8 cellular contexts compared by ENCODE assay signal in the genomic region with DNA sequence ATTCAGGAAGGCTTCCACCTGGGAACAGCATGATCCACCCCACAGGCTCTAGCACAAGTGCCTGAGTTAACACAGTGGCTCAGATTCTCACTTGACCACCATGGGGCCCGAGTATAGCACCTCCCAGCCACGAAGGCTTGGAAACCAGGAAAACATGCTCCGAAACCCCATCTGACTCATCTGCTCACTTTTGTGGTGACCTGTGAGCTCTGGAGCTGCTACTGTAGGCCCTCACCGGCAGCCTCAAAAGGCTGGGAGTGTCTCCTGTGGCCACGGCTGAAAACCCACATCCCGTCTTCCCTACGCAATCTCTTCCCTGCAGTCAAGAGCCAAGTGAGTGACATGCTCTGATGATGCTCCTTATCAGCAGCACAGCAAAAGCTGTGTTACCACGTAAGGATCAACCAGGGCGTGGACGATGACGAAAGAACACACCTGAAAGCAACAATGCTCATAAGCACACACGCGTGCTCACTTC.
DNase-seq lines count a peak whose midpoint lies in the region; ATAC-seq and TF ChIP-seq lines count a peak whose summit lies in the region.

No MANE protein-coding gene starts in this region.

- no peaks in the 10 kb centered on the region for H3K27me3 Mint-ChIP-seq in activated T-cell treated with anti-CD3 and anti-CD28 coated beads, Interleukin-2, amount 50 U/mL, for 4 hours (ENCODE audit: low read depth)

- H3K4me1 ChIP-seq in lower lobe of right lung = peaks cover 51% of the 10 kb centered on the region

- ATAC-seq in activated T-cell treated with anti-CD3 and anti-CD28 coated beads, Interleukin-2, amount 50 U/mL, for 4 hours = peak; percentile 80 to 82
- peak; percentile 22 to 39 for ATAC-seq in lower lobe of right lung
- ATAC-seq in stimulated activated naive CD8-positive, alpha-beta T cell treated with anti-CD3 and anti-CD28 coated beads, Interleukin-15, Interleukin-2, amounts not matched to agents 100 U/mL and 50 U/mL, for 24 hours = peak; percentile 74

- H3K4me3 ChIP-seq in GM12875 (ENCODE audit: low read depth, low read length) = peak overlapping the region; percentile 29
- no peak overlapping the region for H3K4me3 ChIP-seq in lower lobe of right lung

- no peaks in the 10 kb centered on the region for H3K9me3 ChIP-seq in lower lobe of right lung

- peaks cover 58% of the 10 kb centered on the region for H3K4me1 Mint-ChIP-seq in activated T-cell treated with anti-CD3 and anti-CD28 coated beads, Interleukin-2, amount 50 U/mL, for 4 hours (ENCODE audit: low read depth)

- no peaks in the 10 kb centered on the region for H3K9me3 Mint-ChIP-seq in activated T-cell treated with anti-CD3 and anti-CD28 coated beads, Interleukin-2, amount 50 U/mL, for 4 hours

- intact Hi-C loops in lower lobe of right lung (cut with DNase I) = no loop called here

- DNase-seq in LHCN-M2 (ENCODE audit: low read depth) (peak; percentile 28), lower lobe of right lung (no peak), NCI-H524 treated with DMSO at 0.1 percent for 48 hours (lab: John Stamatoyannopoulos, UW) (no peak), GM19238 (ENCODE audit: insufficient read length, low spot score) (no peak), DMS114 treated with DMSO at 0.1 percent for 48 hours (lab: John Stamatoyannopoulos, UW; ENCODE audit: unreplicated experiment) (no peak)
- peak; percentile 63 for DNase-seq in activated T-cell treated with anti-CD3 and anti-CD28 coated beads, Interleukin-2, amount 50 U/mL, for 4 hours
- peak; percentile 76 for DNase-seq in stimulated activated naive CD8-positive, alpha-beta T cell treated with anti-CD3 and anti-CD28 coated beads, Interleukin-15, Interleukin-2, amounts not matched to agents 100 U/mL and 50 U/mL, for 24 hours

- H3K36me3 Mint-ChIP-seq in activated T-cell treated with anti-CD3 and anti-CD28 coated beads, Interleukin-2, amount 50 U/mL, for 4 hours (ENCODE audit: insufficient read depth) = peaks cover 9% of the 10 kb centered on the region

- no peaks in the 10 kb centered on the region for H3K27me3 ChIP-seq in lower lobe of right lung (ENCODE audit: low read depth)

- no peaks in the 10 kb centered on the region for H3K36me3 ChIP-seq in lower lobe of right lung

- H3K27ac ChIP-seq in lower lobe of right lung = peak overlapping the region; percentile 34

- H3K4me3 Mint-ChIP-seq in activated T-cell treated with anti-CD3 and anti-CD28 coated beads, Interleukin-2, amount 50 U/mL, for 4 hours = peak overlapping the region; percentile 64

- TF ChIP-seq CTCF in GM12875 (IDR thresholded peaks at IDR 0.05; ENCODE audit: borderline replicate concordance, insufficient read depth, low read depth, low read length) = no peak
- TF ChIP-seq CTCF in lower lobe of right lung (IDR thresholded peaks at IDR 0.05) = no peak

Comparison
In these comparisons a context has a peak if more than half of its experiments do, and no peak if none do; other contexts are left out.
1. DNase-seq: peak in LHCN-M2 (single experiment), activated T-cell treated with anti-CD3 and anti-CD28 coated beads, Interleukin-2, amount 50 U/mL, for 4 hours (single experiment) and stimulated activated naive CD8-positive, alpha-beta T cell treated with anti-CD3 and anti-CD28 coated beads, Interleukin-15, Interleukin-2, amounts not matched to agents 100 U/mL and 50 U/mL, for 24 hours (single experiment); none in lower lobe of right lung (single experiment), NCI-H524 treated with DMSO at 0.1 percent for 48 hours (single experiment), GM19238 (single experiment) and DMS114 treated with DMSO at 0.1 percent for 48 hours (single experiment).
2. ATAC-seq: peak in every context shown above with its lines; median percentile 81 in activated T-cell treated with anti-CD3 and anti-CD28 coated beads, Interleukin-2, amount 50 U/mL, for 4 hours; 74 in stimulated activated naive CD8-positive, alpha-beta T cell treated with anti-CD3 and anti-CD28 coated beads, Interleukin-15, Interleukin-2, amounts not matched to agents 100 U/mL and 50 U/mL, for 24 hours; 30 in lower lobe of right lung.